23 cellular contexts compared by ENCODE assay signal in genomic region chr1:103516283-103516682, GRCh38. TPM values are rescaled to one million over a fixed set of nuclear protein-coding genes. Genes with fewer than 3 reads are reported as not detected.
DNase-seq lines count a peak whose midpoint lies in the region; ATAC-seq and TF ChIP-seq lines count a peak whose summit lies in the region.
"Had no signal": no experiment of that assay in that cellular context is flagged by ENCODE, and none has a peak within 500 bp of the region (broad histone marks: within the 10 kb centered on the region; RNA-seq: fewer than 3 reads in every experiment).

No MANE protein-coding gene starts in this region.

- intact Hi-C loops in activated CD4-positive, alpha-beta T cell treated with anti-CD3 and anti-CD28 coated beads for 36 hours (cut with DNase I, micrococcal nuclease): loop anchor here in 1 of 2 experiments (10.0 kb wide), 1 partner anchor 151 kb away; no protein-coding TSS in a partner anchor

- H3K27me3 Mint-ChIP-seq in activated CD4-positive, alpha-beta T cell treated with anti-CD3 and anti-CD28 coated beads for 36 hours: no peaks in the 10 kb centered on the region
- no peaks in the 10 kb centered on the region for H3K27me3 Mint-ChIP-seq in stimulated activated naive CD8-positive, alpha-beta T cell treated with anti-CD3 and anti-CD28 coated beads, Interleukin-15, amount 100 ng/mL, for 72 hours
- H3K27me3 Mint-ChIP-seq: B cell had no signal

- H3K36me3 Mint-ChIP-seq in activated CD4-positive, alpha-beta T cell treated with anti-CD3 and anti-CD28 coated beads for 36 hours (ENCODE audit: low read depth): peaks cover 10% of the 10 kb centered on the region
- peaks cover 7 to 14% of the 10 kb centered on the region in 2 donors for H3K36me3 Mint-ChIP-seq in activated naive CD4-positive, alpha-beta T cell treated with anti-CD3 and anti-CD28 coated beads, Interleukin-2, amount 50 U/mL, for 72 hours

- no peak overlapping the region for H3K4me3 Mint-ChIP-seq in activated CD4-positive, alpha-beta T cell treated with anti-CD3 and anti-CD28 coated beads for 36 hours
- peak overlapping the region; percentile 49 to 73 for H3K4me3 Mint-ChIP-seq in stimulated activated naive CD8-positive, alpha-beta T cell treated with anti-CD3 and anti-CD28 coated beads, Interleukin-15, amount 100 ng/mL, for 72 hours
- H3K4me3 Mint-ChIP-seq: B cell had no signal

- POLR2A ChIA-PET in activated CD4-positive, alpha-beta T cell treated with anti-CD3 and anti-CD28 coated beads for 36 hours (lab: Charles Lee): no interaction called here

- H3K4me1 Mint-ChIP-seq in activated CD4-positive, alpha-beta T cell treated with anti-CD3 and anti-CD28 coated beads for 36 hours: peaks cover 26% of the 10 kb centered on the region
- H3K4me1 Mint-ChIP-seq in stimulated activated naive CD8-positive, alpha-beta T cell treated with anti-CD3 and anti-CD28 coated beads, Interleukin-15, amount 100 ng/mL, for 72 hours: peaks cover 28% of the 10 kb centered on the region

- H3K4me1 ChIP-seq in foreskin keratinocyte: peaks cover 19% of the 10 kb centered on the region

- peak; percentile 53 for ATAC-seq in activated CD4-positive, alpha-beta T cell treated with anti-CD3 and anti-CD28 coated beads for 36 hours
- ATAC-seq in activated naive CD4-positive, alpha-beta T cell treated with anti-CD3 and anti-CD28 coated beads, Interleukin-2, amount 50 U/mL, for 72 hours: peak; percentile 35
- ATAC-seq in foreskin keratinocyte (peak; percentile 36), HG03442 (IDR thresholded peaks at IDR 0.05; ENCODE audit: unreplicated experiment) (no peak)
- ATAC-seq in stimulated activated naive CD8-positive, alpha-beta T cell treated with anti-CD3 and anti-CD28 coated beads, Interleukin-15, amount 100 ng/mL, for 72 hours: peak; percentile 54
- ATAC-seq: HepG2 had no signal

- peaks cover 8% of the 10 kb centered on the region for H3K9me3 Mint-ChIP-seq in activated CD4-positive, alpha-beta T cell treated with anti-CD3 and anti-CD28 coated beads for 36 hours (ENCODE audit: low read depth)
- peaks cover 4 to 6% of the 10 kb centered on the region in 2 donors for H3K9me3 Mint-ChIP-seq in activated naive CD4-positive, alpha-beta T cell treated with anti-CD3 and anti-CD28 coated beads, Interleukin-2, amount 50 U/mL, for 72 hours
- peaks cover 7 to 8% of the 10 kb centered on the region in 2 donors for H3K9me3 Mint-ChIP-seq in stimulated activated naive CD8-positive, alpha-beta T cell treated with anti-CD3 and anti-CD28 coated beads, Interleukin-15, amount 100 ng/mL, for 72 hours

- H3K27ac Mint-ChIP-seq in activated CD4-positive, alpha-beta T cell treated with anti-CD3 and anti-CD28 coated beads for 36 hours: peak overlapping the region; percentile 86
- peak overlapping the region; percentile 17 to 53 for H3K27ac Mint-ChIP-seq in activated naive CD4-positive, alpha-beta T cell treated with anti-CD3 and anti-CD28 coated beads, Interleukin-2, amount 50 U/mL, for 72 hours
- peak overlapping the region; percentile 91 to 95 for H3K27ac Mint-ChIP-seq in stimulated activated naive CD8-positive, alpha-beta T cell treated with anti-CD3 and anti-CD28 coated beads, Interleukin-15, amount 100 ng/mL, for 72 hours
- H3K27ac Mint-ChIP-seq: B cell, HFFc6 had no signal

- CTCF ChIA-PET in activated CD4-positive, alpha-beta T cell treated with anti-CD3 and anti-CD28 coated beads for 36 hours (lab: Charles Lee): interaction anchor here (2.6 kb wide), 1 partner anchor 10 kb away, joined by 17 read pairs; the partner anchor contains the start of gene RNPC3

- H3K27ac ChIP-seq in foreskin keratinocyte: peak overlapping the region; percentile 61
- H3K27ac ChIP-seq: PC-9 had no signal

- no peaks in the 10 kb centered on the region for H3K27me3 ChIP-seq in foreskin keratinocyte

- no peak for DNase-seq in activated CD4-positive, alpha-beta T cell treated with anti-CD3 and anti-CD28 coated beads for 36 hours
- no peak for DNase-seq in activated CD4-positive, alpha-beta T cell treated with anti-CD3 and anti-CD28 coated beads for 48 hours
- no peak for DNase-seq in activated naive CD4-positive, alpha-beta T cell treated with anti-CD3 and anti-CD28 coated beads, Interleukin-2, amount 50 U/mL, for 72 hours (ENCODE audit: low spot score in 2 of 2)
- no peak for DNase-seq in activated naive CD4-positive, alpha-beta T cell treated with Interleukin-2 at 50 U/mL for 16 hours
- no peak for DNase-seq in foreskin keratinocyte
- no peak for DNase-seq in stimulated activated naive CD8-positive, alpha-beta T cell treated with anti-CD3 and anti-CD28 coated beads, Interleukin-15, amount 100 ng/mL, for 72 hours
- no peak for DNase-seq in activated CD8-positive, alpha-beta memory T cell treated with anti-CD3 and anti-CD28 coated beads for 24 hours
- DNase-seq: DMS 273 treated with DMSO at 0.1 percent for 48 hours, DND-41, GDM1, H7, KG1, NCI-H1417, NCI-H187, NCI-H2107, NCI-H2227 treated with DMSO at 0.1 percent for 48 hours, NCI-H524 treated with DMSO at 0.1 percent for 48 hours, PC-9 had no signal

- no peak for TF ChIP-seq CTCF in foreskin keratinocyte (conservative IDR thresholded peaks at IDR 0.05)

RNA-seq across cellular contexts. Expression of gene RNPC3, which starts 9.2 kb away (rescaled TPM):
- total RNA-seq in activated CD4-positive, alpha-beta T cell treated with anti-CD3 and anti-CD28 coated beads for 36 hours: 10 to 100 TPM; 18.1 to 28.4 TPM
- total RNA-seq in activated naive CD4-positive, alpha-beta T cell treated with anti-CD3 and anti-CD28 coated beads, Interleukin-2, amount 50 U/mL, for 72 hours: 10 to 100 TPM; 22.6 to 26.7 TPM
- total RNA-seq in foreskin keratinocyte: 8.1 TPM in 2 replicates
- 3.2 and 3.9 TPM in 2 replicates for polyA plus RNA-seq in foreskin keratinocyte

RNA-seq across cellular contexts. Expression of gene AMY2B, which starts 55.1 kb away (rescaled TPM):
- 1 to 10 TPM; 3.5 to 3.6 TPM for total RNA-seq in activated CD4-positive, alpha-beta T cell treated with anti-CD3 and anti-CD28 coated beads for 36 hours
- total RNA-seq in activated naive CD4-positive, alpha-beta T cell treated with anti-CD3 and anti-CD28 coated beads, Interleukin-2, amount 50 U/mL, for 72 hours: 1 to 10 TPM; 7.3 to 9.2 TPM
- total RNA-seq in foreskin keratinocyte: 1.9 and 2.6 TPM in 2 replicates
- polyA plus RNA-seq in foreskin keratinocyte: 1.1 and 1.2 TPM in 2 replicates
- total RNA-seq: A172 had no signal

Comparison
In these comparisons a context has a peak if more than half of its experiments do, and no peak if none do; other contexts are left out.
1. H3K27ac Mint-ChIP-seq: peak in every context shown above with its lines; median percentile 93 in stimulated activated naive CD8-positive, alpha-beta T cell treated with anti-CD3 and anti-CD28 coated beads, Interleukin-15, amount 100 ng/mL, for 72 hours; 86 in activated CD4-positive, alpha-beta T cell treated with anti-CD3 and anti-CD28 coated beads for 36 hours; 35 in activated naive CD4-positive, alpha-beta T cell treated with anti-CD3 and anti-CD28 coated beads, Interleukin-2, amount 50 U/mL, for 72 hours.